Comparison of ENCODE assay signal across 35 cellular contexts in the genomic region with DNA sequence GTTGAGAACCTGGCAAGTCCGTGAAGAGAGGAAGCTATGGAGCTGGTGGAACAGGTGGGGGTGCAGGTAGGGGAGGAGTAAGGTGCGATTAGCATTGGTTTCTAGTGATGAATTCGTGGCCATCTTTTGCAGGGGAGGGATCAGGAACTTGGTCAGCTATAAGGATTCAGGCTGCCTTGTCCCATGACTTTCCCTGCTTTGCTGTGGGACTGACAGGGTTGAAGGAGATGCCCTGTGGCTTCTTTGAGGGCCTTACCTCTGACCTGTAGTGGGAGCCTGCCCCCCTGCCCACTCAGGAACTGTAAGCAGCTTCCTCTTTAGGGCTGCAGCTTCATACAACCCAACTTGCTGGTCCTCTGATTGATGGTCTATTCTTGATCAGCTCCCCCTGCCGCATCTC.
"Had no signal": no experiment of that assay in that cellular context is flagged by ENCODE, and none has a peak within 500 bp of the region (broad histone marks: within the 10 kb centered on the region; RNA-seq: fewer than 3 reads in every experiment).

No MANE protein-coding gene starts in this region.

- H3K36me3 ChIP-seq: adrenal gland, brain microvascular endothelial cell, breast epithelium had no signal

- H3K4me1 Mint-ChIP-seq: activated B cell treated with CpG ODN at 0.5 μM for 24 hours; activated CD4-positive, alpha-beta T cell treated with anti-CD3 and anti-CD28 coated beads, Interleukin-2, amount 10 ng/mL, durations not matched to agents 24 days and 14 days; activated naive CD8-positive, alpha-beta T cell treated with anti-CD3 and anti-CD28 coated beads for 36 hours; activated T-helper 17 cell treated with anti-CD3 and anti-CD28 coated beads, Interleukin-2, amount 50 U/mL, for 72 hours had no signal

- H3K9me3 Mint-ChIP-seq: activated B cell treated with CpG ODN at 0.5 μM for 24 hours; activated CD4-positive, alpha-beta memory T cell treated with anti-CD3 and anti-CD28 coated beads for 36 hours; activated CD4-positive, alpha-beta T cell treated with anti-CD3 and anti-CD28 coated beads, Interleukin-2, amount 10 ng/mL, durations not matched to agents 24 days and 14 days; activated CD8-positive, alpha-beta T cell treated with anti-CD3 and anti-CD28 coated beads for 36 hours; activated naive CD4-positive, alpha-beta T cell treated with anti-CD3 and anti-CD28 coated beads for 36 hours; activated naive CD4-positive, alpha-beta T cell treated with anti-CD3 and anti-CD28 coated beads, Interleukin-2, amount 50 U/mL, for 72 hours; activated naive CD8-positive, alpha-beta T cell treated with anti-CD3 and anti-CD28 coated beads for 36 hours; activated T-cell treated with anti-CD3 and anti-CD28 coated beads, Interleukin-2, amount 50 U/mL, for 4 hours; activated T-cell treated with anti-CD3 and anti-CD28 coated beads, Interleukin-2, amount 50 U/mL, for 72 hours; activated T-helper 1 cell treated with anti-CD3 and anti-CD28 coated beads, Interleukin-12 subunit alpha, Interleukin-12 subunit beta, Interleukin-2, Interleukin-4 antibody, amounts not matched to agents 30 ng/mL and 10 ng/mL and 1 ng/mL, durations not matched to agents 14 hours and 24 hours and 36 hours; activated T-helper 17 cell treated with anti-CD3 and anti-CD28 coated beads, Interleukin-2, amount 50 U/mL, for 72 hours; T-helper 1 cell treated with Interleukin-12 subunit alpha and Interleukin-12 subunit beta and Interleukin-4 antibody, amounts not matched to agents 30 μg/mL and 1 μg/mL, for 36 hours; T-helper 2 cell treated with Interferon-gamma antibody and Interleukin-4, amounts not matched to agents 5 μg/mL and 100 μg/mL, for 36 hours had no signal

- H3K4me1 ChIP-seq: adrenal gland, breast epithelium had no signal

- H3K27ac Mint-ChIP-seq: activated B cell treated with CpG ODN at 0.5 μM for 24 hours; activated CD4-positive, alpha-beta memory T cell treated with anti-CD3 and anti-CD28 coated beads for 36 hours; activated CD4-positive, alpha-beta T cell treated with anti-CD3 and anti-CD28 coated beads, Interleukin-2, amount 10 ng/mL, durations not matched to agents 24 days and 14 days; activated CD8-positive, alpha-beta T cell treated with anti-CD3 and anti-CD28 coated beads for 36 hours; activated naive CD4-positive, alpha-beta T cell treated with anti-CD3 and anti-CD28 coated beads for 36 hours; activated naive CD4-positive, alpha-beta T cell treated with anti-CD3 and anti-CD28 coated beads, Interleukin-2, amount 50 U/mL, for 72 hours; activated naive CD8-positive, alpha-beta T cell treated with anti-CD3 and anti-CD28 coated beads for 36 hours; activated T-cell treated with anti-CD3 and anti-CD28 coated beads, Interleukin-2, amount 50 U/mL, for 72 hours; activated T-helper 1 cell treated with anti-CD3 and anti-CD28 coated beads, Interleukin-12 subunit alpha, Interleukin-12 subunit beta, Interleukin-2, Interleukin-4 antibody, amounts not matched to agents 30 ng/mL and 10 ng/mL and 1 ng/mL, durations not matched to agents 14 hours and 24 hours and 36 hours; activated T-helper 17 cell treated with anti-CD3 and anti-CD28 coated beads, Interleukin-2, amount 50 U/mL, for 72 hours; T-helper 1 cell treated with Interleukin-12 subunit alpha and Interleukin-12 subunit beta and Interleukin-4 antibody, amounts not matched to agents 30 μg/mL and 1 μg/mL, for 36 hours; T-helper 2 cell treated with Interferon-gamma antibody and Interleukin-4, amounts not matched to agents 5 μg/mL and 100 μg/mL, for 36 hours had no signal

- H3K36me3 Mint-ChIP-seq: activated CD4-positive, alpha-beta memory T cell treated with anti-CD3 and anti-CD28 coated beads for 36 hours; activated naive CD4-positive, alpha-beta T cell treated with anti-CD3 and anti-CD28 coated beads, Interleukin-2, amount 50 U/mL, for 72 hours; activated naive CD8-positive, alpha-beta T cell treated with anti-CD3 and anti-CD28 coated beads for 36 hours had no signal

- H3K4me3 Mint-ChIP-seq: activated B cell treated with CpG ODN at 0.5 μM for 24 hours; activated CD4-positive, alpha-beta memory T cell treated with anti-CD3 and anti-CD28 coated beads for 36 hours; activated CD4-positive, alpha-beta T cell treated with anti-CD3 and anti-CD28 coated beads, Interleukin-2, amount 10 ng/mL, durations not matched to agents 24 days and 14 days; activated CD8-positive, alpha-beta T cell treated with anti-CD3 and anti-CD28 coated beads for 36 hours; activated naive CD4-positive, alpha-beta T cell treated with anti-CD3 and anti-CD28 coated beads for 36 hours; activated naive CD8-positive, alpha-beta T cell treated with anti-CD3 and anti-CD28 coated beads for 36 hours; activated T-cell treated with anti-CD3 and anti-CD28 coated beads, Interleukin-2, amount 50 U/mL, for 4 hours; activated T-cell treated with anti-CD3 and anti-CD28 coated beads, Interleukin-2, amount 50 U/mL, for 72 hours; activated T-helper 1 cell treated with anti-CD3 and anti-CD28 coated beads, Interleukin-12 subunit alpha, Interleukin-12 subunit beta, Interleukin-2, Interleukin-4 antibody, amounts not matched to agents 30 ng/mL and 10 ng/mL and 1 ng/mL, durations not matched to agents 14 hours and 24 hours and 36 hours; activated T-helper 17 cell treated with anti-CD3 and anti-CD28 coated beads, Interleukin-2, amount 50 U/mL, for 72 hours; T-helper 1 cell treated with Interleukin-12 subunit alpha and Interleukin-12 subunit beta and Interleukin-4 antibody, amounts not matched to agents 30 μg/mL and 1 μg/mL, for 36 hours; T-helper 2 cell treated with Interferon-gamma antibody and Interleukin-4, amounts not matched to agents 5 μg/mL and 100 μg/mL, for 36 hours had no signal

- H3K9me3 ChIP-seq: adrenal gland, body of pancreas, breast epithelium had no signal

- H3K27me3 ChIP-seq: adrenal gland, body of pancreas, brain microvascular endothelial cell, breast epithelium had no signal

- H3K27ac ChIP-seq: adrenal gland, body of pancreas, brain microvascular endothelial cell, breast epithelium, VCaP had no signal

- H3K4me3 ChIP-seq: adrenal gland, body of pancreas, breast epithelium had no signal

- H3K27me3 Mint-ChIP-seq: activated CD8-positive, alpha-beta T cell treated with anti-CD3 and anti-CD28 coated beads for 36 hours had no signal

- ATAC-seq: activated CD8-positive, alpha-beta T cell treated with anti-CD3 and anti-CD28 coated beads for 36 hours; activated naive CD4-positive, alpha-beta T cell treated with anti-CD3 and anti-CD28 coated beads, Interleukin-2, amount 50 U/mL, for 72 hours; activated T-cell treated with anti-CD3 and anti-CD28 coated beads, Interleukin-2, amount 50 U/mL, for 4 hours; activated T-cell treated with anti-CD3 and anti-CD28 coated beads, Interleukin-2, amount 50 U/mL, for 72 hours; activated T-helper 17 cell treated with anti-CD3 and anti-CD28 coated beads, Interleukin-2, amount 50 U/mL, for 72 hours; body of pancreas had no signal

- DNase-seq: activated B cell treated with CpG ODN at 0.5 μM for 24 hours; activated CD4-positive, alpha-beta memory T cell treated with anti-CD3 and anti-CD28 coated beads for 36 hours; activated CD4-positive, alpha-beta T cell treated with anti-CD3 and anti-CD28 coated beads for 4 hours; activated CD4-positive, alpha-beta T cell treated with anti-CD3 and anti-CD28 coated beads, Interleukin-2, amount 10 ng/mL, durations not matched to agents 24 days and 14 days; activated CD4-positive, alpha-beta T cell treated with anti-CD3 and anti-CD28 coated beads, Interleukin-2, amount 50 U/mL, for 1 hour; activated CD4-positive, alpha-beta T cell treated with anti-CD3 and anti-CD28 coated beads, Interleukin-2, amount 50 U/mL, for 4 hours; activated CD4-positive, CD25-positive, alpha-beta regulatory T cell treated with anti-CD3 and anti-CD28 coated beads, Interleukin-2, amount 50 U/mL, for 72 hours; activated CD8-positive, alpha-beta memory T cell treated with anti-CD3 and anti-CD28 coated beads, Interleukin-2, amount 50 U/mL, for 4 hours; activated CD8-positive, alpha-beta T cell treated with anti-CD3 and anti-CD28 coated beads for 36 hours; activated effector memory CD4-positive, alpha-beta T cell treated with anti-CD3 and anti-CD28 coated beads, Interleukin-2, amount 50 U/mL, for 16 hours; activated gamma-delta T cell treated with Interleukin-2 at 50 U/mL for 16 hours; activated naive CD4-positive, alpha-beta T cell; activated naive CD4-positive, alpha-beta T cell treated with anti-CD3 and anti-CD28 coated beads for 36 hours; activated naive CD4-positive, alpha-beta T cell treated with anti-CD3 and anti-CD28 coated beads, Interleukin-2, amount 50 U/mL, for 16 hours; activated naive CD8-positive, alpha-beta T cell treated with anti-CD3 and anti-CD28 coated beads for 36 hours; activated T-cell treated with anti-CD3 and anti-CD28 coated beads for 4 hours; activated T-cell treated with anti-CD3 and anti-CD28 coated beads, Interleukin-2, amount 50 U/mL, for 1 hour; activated T-cell treated with anti-CD3 and anti-CD28 coated beads, Interleukin-2, amount 50 U/mL, for 4 hours; activated T-cell treated with anti-CD3 and anti-CD28 coated beads, Interleukin-2, amount 50 U/mL, for 72 hours; adrenal gland; amniotic stem cell; aorta; body of pancreas; brain microvascular endothelial cell; central memory CD4-positive, alpha-beta T cell; T-helper 1 cell; T-helper 2 cell; T-helper 9 cell had no signal
